ENCODE assay signal across 11 cellular contexts in genomic region chr3:60742606-60743145, GRCh38.
DNase-seq lines count a peak whose midpoint lies in the region; ATAC-seq and TF ChIP-seq lines count a peak whose summit lies in the region.
"Had no signal": no experiment of that assay in that cellular context is flagged by ENCODE, and none has a peak within 500 bp of the region (broad histone marks: within the 10 kb centered on the region; RNA-seq: fewer than 3 reads in every experiment).

No MANE protein-coding gene starts in this region.

- H3K9ac ChIP-seq in mammary epithelial cell (ENCODE audit: insufficient read depth, low read length), result no peak overlapping the region

- no peak for TF ChIP-seq CTCF in mammary epithelial cell (conservative IDR thresholded peaks at IDR 0.05 in 1 of 2, IDR thresholded peaks at IDR 0.05 in 1 of 2; ENCODE audit: extremely low read depth in 1 of 2, insufficient read depth in 1 of 2, low read depth in 1 of 2, low read length in 2 of 2)
- no peak for TF ChIP-seq CTCF in kidney epithelial cell (IDR thresholded peaks at IDR 0.05; ENCODE audit: insufficient read depth, low read length, poor library complexity, severe bottlenecking)

- dilution Hi-C loops in mammary epithelial cell (cut with HindIII; ENCODE audit: low sequenced_read_pairs), result no loop called here

- no peaks in the 10 kb centered on the region for H3K9me3 ChIP-seq in mammary epithelial cell (replicated peaks; ENCODE audit: insufficient read depth, low read length)

- WGBS in mammary epithelial cell (ENCODE audit: low coverage, missing lambda C conversion rate), result 58% methylated on average over 8 of the region's 8 CpGs

- intact Hi-C loops in mammary epithelial cell (cut with micrococcal nuclease), result no loop called here

- no TSS peak for BruUV-seq in mammary epithelial cell (replicated peaks; lab: Mats Ljungman, UMichigan)

- H3K36me3 ChIP-seq in mammary epithelial cell (ENCODE audit: insufficient read depth, low read length) (no peaks in the 10 kb centered on the region), kidney epithelial cell (ENCODE audit: control insufficient read depth, insufficient read depth, low read length) (no peaks in the 10 kb centered on the region)

- H3K4me2 ChIP-seq in mammary epithelial cell (ENCODE audit: insufficient read depth, low read depth, low read length), result no peak overlapping the region

- CTCF ChIA-PET in mammary epithelial cell (lab: Charles Lee; ENCODE audit: low non-redundant PET), result no interaction called here

- DNase-seq in AG20443 (ENCODE audit: low spot score), result peak; percentile 70
- peak; percentile 3 for DNase-seq in LHCN-M2 (ENCODE audit: low read depth)
- peak; percentile 2 for DNase-seq in mammary epithelial cell
- DNase-seq in kidney epithelial cell (ENCODE audit: low read depth), result peak; percentile 58
- no peak for DNase-seq in NCI-H2196 treated with DMSO at 0.1 percent for 48 hours (lab: John Stamatoyannopoulos, UW; ENCODE audit: unreplicated experiment)
- no peak for DNase-seq in SIG-M5 (lab: John Stamatoyannopoulos, UW)
- DNase-seq: activated effector memory CD4-positive, alpha-beta T cell treated with anti-CD3 and anti-CD28 coated beads, Interleukin-2, amount 50 U/mL, for 16 hours; Calu3; NCI-H2029 had no signal

- H3K4me3 ChIP-seq in mammary epithelial cell (replicated peaks in 1 of 3; ENCODE audit: insufficient read depth in 1 of 3, low read depth in 2 of 3, low read length in 3 of 3) (no peak overlapping the region), kidney epithelial cell (ENCODE audit: low read depth, low read length) (no peak overlapping the region)

- no peaks in the 10 kb centered on the region for H3K4me1 ChIP-seq in mammary epithelial cell (ENCODE audit: insufficient read depth, low read length)

- ATAC-seq in GM18870 (IDR thresholded peaks at IDR 0.05; ENCODE audit: unreplicated experiment) (no peak), HG02973 (IDR thresholded peaks at IDR 0.05; ENCODE audit: unreplicated experiment) (no peak)

- no peak overlapping the region for H3K27ac ChIP-seq in mammary epithelial cell (ENCODE audit: insufficient read depth, low read depth, low read length)

- H2AFZ ChIP-seq in mammary epithelial cell (ENCODE audit: low read depth, low read length), result no peak overlapping the region

- H3K27me3 ChIP-seq in mammary epithelial cell (ENCODE audit: insufficient read depth, low read length), result no peaks in the 10 kb centered on the region
- no peaks in the 10 kb centered on the region for H3K27me3 ChIP-seq in kidney epithelial cell (ENCODE audit: control insufficient read depth, insufficient read depth, low read length)

- H3K79me2 ChIP-seq in mammary epithelial cell (ENCODE audit: insufficient read depth, low read length), result no peaks in the 10 kb centered on the region

- no peaks in the 10 kb centered on the region for H4K20me1 ChIP-seq in mammary epithelial cell (ENCODE audit: insufficient read depth, low read length)

- in situ Hi-C loops in mammary epithelial cell (cut with MboI; ENCODE audit: low sequenced_read_pairs in 2 of 2), result no loop called here

Comparison
In these comparisons a context has a peak if more than half of its experiments do, and no peak if none do; other contexts are left out.
1. DNase-seq: peak in AG20443 (single experiment), LHCN-M2 (single experiment), mammary epithelial cell (single experiment) and kidney epithelial cell (single experiment); none in NCI-H2196 treated with DMSO at 0.1 percent for 48 hours (single experiment) and SIG-M5 (single experiment).